14 cellular contexts compared by ENCODE assay signal in the genomic region with DNA sequence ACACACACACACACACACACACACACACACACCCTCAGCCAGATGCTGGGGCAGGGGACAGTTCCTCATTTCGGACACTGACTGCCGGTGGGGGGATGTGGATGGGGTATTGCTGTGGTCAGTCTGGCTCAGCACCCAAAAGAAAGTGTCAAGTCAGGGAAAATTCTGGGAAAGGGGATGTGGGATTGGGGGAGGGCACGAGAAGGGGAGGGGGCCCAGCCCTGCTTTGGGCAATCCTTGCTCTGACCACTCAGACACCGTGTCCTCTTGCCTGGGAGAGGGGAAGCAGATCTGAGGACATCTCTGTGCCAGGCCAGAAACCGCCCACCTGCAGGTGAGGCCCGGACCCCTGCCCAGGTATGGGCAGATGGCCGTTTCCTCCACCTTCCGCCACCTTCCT. TPM values are rescaled to one million over a fixed set of nuclear protein-coding genes. Genes with fewer than 3 reads are reported as not detected.
DNase-seq lines count a peak whose midpoint lies in the region; ATAC-seq and TF ChIP-seq lines count a peak whose summit lies in the region.
"Had no signal": no experiment of that assay in that cellular context is flagged by ENCODE, and none has a peak within 500 bp of the region (broad histone marks: within the 10 kb centered on the region; RNA-seq: fewer than 3 reads in every experiment).

A gene (plus strand): TSS at position 253 of the 400 bp plus-strand sequence. CDS start 391 bp downstream, outside the sequence.

- no peak within 1 kb of the TSS for H4K91ac ChIP-seq in H9 (ENCODE audit: insufficient read length, low read depth, low read length)

- H3K27ac ChIP-seq in H9 (ENCODE audit: insufficient read length, low read depth, low read length): no peak within 1 kb of the TSS
- H3K27ac ChIP-seq in esophagus squamous epithelium: peak within 1 kb of the TSS in 3 of 4 donors; percentile 21 to 61 (median 42)
- H3K27ac ChIP-seq in subcutaneous abdominal adipose tissue (ENCODE audit: low read depth, low read length): peak within 1 kb of the TSS; percentile 16

- TF ChIP-seq CTCF in H9 (conservative IDR thresholded peaks at IDR 0.05): no peak
- TF ChIP-seq CTCF in esophagus squamous epithelium (IDR thresholded peaks at IDR 0.05): no peak

- no peak within 1 kb of the TSS for H2BK120ac ChIP-seq in H9 (ENCODE audit: low read depth, low read length, poor library complexity, severe bottlenecking)

- no peak within 1 kb of the TSS for H2AK5ac ChIP-seq in H9 (ENCODE audit: insufficient read length, low read length)

- no peaks in the 10 kb centered on the region for H3K9me3 ChIP-seq in H9 (ENCODE audit: control insufficient read depth, low read depth, low read length)
- H3K9me3 ChIP-seq in esophagus squamous epithelium: no peaks in the 10 kb centered on the region
- H3K9me3 ChIP-seq in subcutaneous abdominal adipose tissue (ENCODE audit: control insufficient read depth in 5 of 5, low read length in 5 of 5): no peaks in the 10 kb centered on the region

- H2BK20ac ChIP-seq in H9 (ENCODE audit: low read depth, low read length, poor library complexity, severe bottlenecking): no peak within 1 kb of the TSS

- H3K27me3 ChIP-seq in H9 (ENCODE audit: insufficient read depth, low read length) (no peaks in the 10 kb centered on the region), esophagus squamous epithelium (peaks cover 0 to 68% (median 0%) of the 10 kb centered on the region in 4 donors), subcutaneous abdominal adipose tissue (ENCODE audit: control insufficient read depth in 5 of 5, insufficient read depth in 4 of 5, low read length in 5 of 5) (peaks cover 1 to 22% (median 8%) of the 10 kb centered on the region in 5 donors)

- no peak within 1 kb of the TSS for H3T11ph ChIP-seq in H9 (ENCODE audit: low read length)

- no peak within 1 kb of the TSS for H3K4me3 Mint-ChIP-seq in H9
- H3K4me3 Mint-ChIP-seq: activated CD4-positive, alpha-beta memory T cell treated with anti-CD3 and anti-CD28 coated beads for 36 hours; naive thymus-derived CD8-positive, alpha-beta T cell had no signal

- no peak within 1 kb of the TSS for H3K4me2 ChIP-seq in H9 (ENCODE audit: insufficient read depth, insufficient read length, low read length)

- H3K4ac ChIP-seq in H9 (ENCODE audit: low read depth, low read length): no peak within 1 kb of the TSS

- no peaks in the 10 kb centered on the region for H3K79me2 ChIP-seq in H9 (ENCODE audit: insufficient read depth, low read length)

- H3K36me3 Mint-ChIP-seq in H9 (ENCODE audit: insufficient read depth in 1 of 3, low read depth in 3 of 3): no peaks in the 10 kb centered on the region
- H3K36me3 Mint-ChIP-seq: activated CD4-positive, alpha-beta memory T cell treated with anti-CD3 and anti-CD28 coated beads for 36 hours; naive thymus-derived CD8-positive, alpha-beta T cell had no signal

- H4K5ac ChIP-seq in H9 (ENCODE audit: insufficient read length, low read depth, low read length): no peak within 1 kb of the TSS

- intact Hi-C loops in esophagus squamous epithelium (cut with DNase I): loop anchor here (2.0 to 10.0 kb wide), 2 partner anchors 119 to 223 kb away; no protein-coding TSS in a partner anchor

- H3K4me1 ChIP-seq in H9 (ENCODE audit: insufficient read depth, low read length) (no peaks in the 10 kb centered on the region), esophagus squamous epithelium (peaks cover 3 to 9% (median 3%) of the 10 kb centered on the region in 3 donors), subcutaneous abdominal adipose tissue (ENCODE audit: control insufficient read depth in 5 of 5, insufficient read depth in 5 of 5, low read length in 5 of 5) (peaks cover 3 to 52% (median 47%) of the 10 kb centered on the region in 5 donors)

- no peaks in the 10 kb centered on the region for H3K23me2 ChIP-seq in H9 (ENCODE audit: insufficient read length, low read depth, low read length, poor library complexity, severe bottlenecking)

- peak within 1 kb of the TSS; percentile 51 for H4K8ac ChIP-seq in H9 (replicated peaks; ENCODE audit: insufficient read length, low read depth, low read length)

- no peak within 1 kb of the TSS for H3K56ac ChIP-seq in H9 (ENCODE audit: insufficient read length, low read depth, low read length)

- WGBS in H9 (ENCODE audit: extremely low coverage, insufficient read length, low lambda C conversion rate): no CpG with 5 or more reads among the region's 8 CpGs
- WGBS in esophagus squamous epithelium, 2 donors: 49 to 57% methylated on average over 3 to 8 of the region's 8 CpGs

- H3K9me3 Mint-ChIP-seq in H9: no peaks in the 10 kb centered on the region
- H3K9me3 Mint-ChIP-seq: activated CD4-positive, alpha-beta memory T cell treated with anti-CD3 and anti-CD28 coated beads for 36 hours; naive thymus-derived CD8-positive, alpha-beta T cell had no signal

- H2BK15ac ChIP-seq in H9 (ENCODE audit: low read depth, low read length): no peak within 1 kb of the TSS

- H2BK12ac ChIP-seq in H9 (ENCODE audit: insufficient read length, low read depth, low read length): no peak within 1 kb of the TSS

- H3K9ac ChIP-seq in H9 (ENCODE audit: extremely low read depth, insufficient read length, low read length) (no peak within 1 kb of the TSS), subcutaneous abdominal adipose tissue (ENCODE audit: low read length in 5 of 5) (peak within 1 kb of the TSS in 3 of 5 donors; percentile 27 to 56 (median 36))

- no peak for TF ChIP-seq POLR2A in esophagus squamous epithelium (IDR thresholded peaks at IDR 0.05)

- peaks cover 6% of the 10 kb centered on the region in 2 experiments for H3K4me1 Mint-ChIP-seq in H9

- peaks cover 14% of the 10 kb centered on the region for H3K27me3 Mint-ChIP-seq in H9 (ENCODE audit: low read depth)

- H3K79me1 ChIP-seq in H9 (ENCODE audit: insufficient read depth, low read depth, low read length, poor library complexity, severe bottlenecking): no peaks in the 10 kb centered on the region

- no peak within 1 kb of the TSS for H3K18ac ChIP-seq in H9 (ENCODE audit: insufficient read length, low read depth, low read length)

- no peak within 1 kb of the TSS for H3K23ac ChIP-seq in H9 (ENCODE audit: insufficient read length, low read depth, low read length)

- H3K4me3 ChIP-seq in esophagus squamous epithelium (peak within 1 kb of the TSS in 3 of 4 donors; percentile 24 to 47 (median 37)), subcutaneous abdominal adipose tissue (ENCODE audit: low read depth in 1 of 5, low read length in 5 of 5) (peak within 1 kb of the TSS; percentile 36 to 59 (median 45))

- H2BK5ac ChIP-seq in H9 (ENCODE audit: insufficient read length, low read length): no peak within 1 kb of the TSS

- H2AFZ ChIP-seq in H9 (ENCODE audit: low read length): no peak within 1 kb of the TSS

- no peak within 1 kb of the TSS for H3K14ac ChIP-seq in H9 (ENCODE audit: insufficient read depth, low read length)

- H3K36me3 ChIP-seq in esophagus squamous epithelium: no peaks in the 10 kb centered on the region
- peaks cover 0 to 15% (median 0%) of the 10 kb centered on the region in 5 donors for H3K36me3 ChIP-seq in subcutaneous abdominal adipose tissue (ENCODE audit: control insufficient read depth in 5 of 5, insufficient read depth in 5 of 5, low read length in 5 of 5)

- no peak for ATAC-seq in GM19351 (IDR thresholded peaks at IDR 0.05; ENCODE audit: unreplicated experiment)
- ATAC-seq: naive thymus-derived CD8-positive, alpha-beta T cell had no signal

- no peaks in the 10 kb centered on the region for H4K20me1 ChIP-seq in H9 (ENCODE audit: control insufficient read depth, insufficient read depth, insufficient read length)

- peak within 1 kb of the TSS in 1 of 3 experiments; percentile 74; a peak in 1 of 7 replicates for H3K27ac Mint-ChIP-seq in H9
- H3K27ac Mint-ChIP-seq: activated CD4-positive, alpha-beta memory T cell treated with anti-CD3 and anti-CD28 coated beads for 36 hours; naive thymus-derived CD8-positive, alpha-beta T cell had no signal

- DNase-seq in H9 (no peak), esophagus squamous epithelium (lab: John Stamatoyannopoulos, UW) (no peak), medulla oblongata (ENCODE audit: extremely low spot score) (peak; percentile 76), NCI-H82 (lab: John Stamatoyannopoulos, UW) (no peak)
- no peak for DNase-seq in activated CD4-positive, alpha-beta T cell treated with anti-CD3 and anti-CD28 coated beads, Interleukin-2, amount 50 U/mL, for 1 hour
- DNase-seq in stimulated activated CD4-positive, alpha-beta T cell treated with anti-CD3 and anti-CD28 coated beads, Interleukin-1b, Interleukin-23, amount 100 ng/mL, for 48 hours: no peak
- DNase-seq: activated CD4-positive, alpha-beta memory T cell treated with anti-CD3 and anti-CD28 coated beads for 36 hours; H7; naive thymus-derived CD8-positive, alpha-beta T cell; NCI-H446; T-helper 2 cell had no signal

RNA-seq across cellular contexts. Expression of the gene that starts here (rescaled TPM):
- not detected in 2 replicates for total RNA-seq in H9 (2021)
- total RNA-seq in esophagus squamous epithelium: 100 to 1,000 TPM in 2 of 4 donors, 10 to 100 TPM in 1, 1 to 10 TPM in 1; 9.7 to 153 (median 74.8) TPM
- total RNA-seq: activated CD4-positive, alpha-beta memory T cell treated with anti-CD3 and anti-CD28 coated beads for 36 hours; fibroblast of lung; H7 had no signal

Comparison
In these comparisons a context has a peak if more than half of its experiments do, and no peak if none do; other contexts are left out.
1. RNA of the gene that starts here (total RNA-seq): 9.7 to 153 TPM in esophagus squamous epithelium; not detected in H9; every median in the first group is over 10 times any median in the second.